Comparison of ENCODE assay signal across 9 cellular contexts in the genomic region with DNA sequence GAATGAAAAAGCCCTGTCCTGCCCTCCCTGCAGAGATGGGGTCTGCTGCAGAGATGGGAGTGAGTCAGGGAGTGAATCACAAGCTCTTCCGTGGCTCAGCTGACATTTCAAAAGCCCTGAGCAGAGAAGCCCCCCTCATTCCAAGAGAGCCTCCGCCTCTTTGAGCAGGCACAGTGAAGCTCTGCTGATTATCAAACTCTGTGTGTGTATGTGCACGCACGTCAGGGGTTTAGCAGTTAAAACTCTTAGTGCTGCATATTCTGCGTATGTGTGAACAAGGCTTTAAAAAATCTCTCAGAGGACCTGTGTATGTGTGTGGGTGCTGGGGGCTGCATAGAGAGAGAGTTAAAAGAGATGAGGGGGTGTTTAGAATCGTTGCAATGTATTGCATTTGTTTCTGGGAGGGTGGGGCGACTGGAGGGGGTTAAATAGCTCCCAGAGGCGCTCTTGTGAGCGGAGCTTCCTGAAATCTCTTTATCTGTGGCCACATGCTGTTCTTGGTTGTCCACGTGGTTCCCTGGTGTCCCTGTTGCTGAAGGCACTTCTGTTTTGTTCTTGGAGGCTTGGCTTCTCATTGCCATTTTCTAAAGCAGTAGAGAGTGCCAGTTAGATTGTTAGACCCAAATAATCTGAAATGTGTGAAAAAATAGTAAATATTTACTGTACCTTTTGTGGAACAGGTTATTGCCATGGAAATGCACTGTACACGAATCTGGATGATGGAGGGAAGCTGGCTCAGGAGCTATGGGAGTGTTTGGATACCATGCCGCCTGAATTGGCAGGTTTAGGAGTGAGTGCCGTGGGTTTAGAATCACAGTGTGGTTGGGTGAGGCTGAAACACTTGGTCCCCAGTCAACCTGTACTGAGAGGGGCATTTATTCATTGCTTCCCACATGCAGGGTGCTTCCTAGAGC.
DNase-seq lines count a peak whose midpoint lies in the region; ATAC-seq and TF ChIP-seq lines count a peak whose summit lies in the region.
"Had no signal": no experiment of that assay in that cellular context is flagged by ENCODE, and none has a peak within 500 bp of the region (broad histone marks: within the 10 kb centered on the region; RNA-seq: fewer than 3 reads in every experiment).

No MANE protein-coding gene starts in this region.

- H2AK5ac ChIP-seq in mesenchymal stem cell (ENCODE audit: low read length, severe bottlenecking), result no peak overlapping the region

- H4K8ac ChIP-seq in mesenchymal stem cell (ENCODE audit: low read length), result no peak overlapping the region

- no peak for TF ChIP-seq POLR2A in vagina (IDR thresholded peaks at IDR 0.05)

- H2AFZ ChIP-seq in mesenchymal stem cell (ENCODE audit: low read depth, low read length), result no peak overlapping the region

- peak overlapping the region in 1 of 2 experiments; percentile 14 for H3K4me3 ChIP-seq in mesenchymal stem cell (ENCODE audit: insufficient read depth in 1 of 2, low read depth in 1 of 2, low read length in 2 of 2)
- H3K4me3 ChIP-seq in vagina, result no peak overlapping the region
- H3K4me3 ChIP-seq in Caco-2 (ENCODE audit: low read depth, low read length), result no peak overlapping the region
- H3K4me3 ChIP-seq: GM12878 had no signal

- ATAC-seq in HG03039 (IDR thresholded peaks at IDR 0.05; ENCODE audit: unreplicated experiment) (no peak), GM21717 (IDR thresholded peaks at IDR 0.05; ENCODE audit: unreplicated experiment) (no peak)
- ATAC-seq: GM12878 had no signal

- H2BK12ac ChIP-seq in mesenchymal stem cell (ENCODE audit: low read length in 2 of 2), result no peak overlapping the region

- TF ChIP-seq CTCF in CD14-positive monocyte (IDR thresholded peaks at IDR 0.05), result no peak
- TF ChIP-seq CTCF in vagina (IDR thresholded peaks at IDR 0.05), result no peak
- no peak for TF ChIP-seq CTCF in Caco-2 (IDR thresholded peaks at IDR 0.05; ENCODE audit: insufficient read depth in 1 of 2, low read depth in 1 of 2, low read length in 1 of 2, severe bottlenecking in 1 of 2, unreplicated experiment in 1 of 2)

- H3K36me3 ChIP-seq in mesenchymal stem cell (ENCODE audit: control insufficient read depth in 1 of 2, insufficient read depth in 2 of 2, low read depth in 1 of 2, low read length in 2 of 2) (no peaks in the 10 kb centered on the region), vagina (no peaks in the 10 kb centered on the region), Caco-2 (ENCODE audit: control insufficient read depth, insufficient read depth, low read length) (no peaks in the 10 kb centered on the region)

- peak overlapping the region; percentile 74 to 92 (median 87) for H3K27ac Mint-ChIP-seq in CD14-positive monocyte
- peak overlapping the region; percentile 94 for H3K27ac Mint-ChIP-seq in activated naive CD8-positive, alpha-beta T cell
- no peak overlapping the region for H3K27ac Mint-ChIP-seq in Caco-2 (ENCODE audit: unreplicated experiment)

- 17% methylated on average over 13 of the region's 13 CpGs for WGBS in mesenchymal stem cell

- no peak overlapping the region for H4K91ac ChIP-seq in mesenchymal stem cell (ENCODE audit: low read length)

- H3K27me3 Mint-ChIP-seq in CD14-positive monocyte (ENCODE audit: low read depth in 3 of 3) (no peaks in the 10 kb centered on the region), Caco-2 (ENCODE audit: insufficient read depth, unreplicated experiment) (no peaks in the 10 kb centered on the region)
- H3K27me3 Mint-ChIP-seq in activated naive CD8-positive, alpha-beta T cell, result no peaks in the 10 kb centered on the region

- DNase-seq in CD14-positive monocyte (ENCODE audit: low spot score) (peak; percentile 75), NCI-H2227 treated with DMSO at 0.1 percent for 48 hours (lab: John Stamatoyannopoulos, UW) (peak; percentile 47), mesenchymal stem cell (no peak), vagina (ENCODE audit: extremely low spot score in 2 of 2) (no peak), Caco-2 (no peak)

- H3K23ac ChIP-seq in mesenchymal stem cell (ENCODE audit: low read length in 2 of 2), result no peak overlapping the region

- H3K27me3 ChIP-seq in mesenchymal stem cell (ENCODE audit: control insufficient read depth in 1 of 2, insufficient read depth in 1 of 2, low read length in 2 of 2) (no peaks in the 10 kb centered on the region), vagina (no peaks in the 10 kb centered on the region), Caco-2 (replicated peaks; ENCODE audit: control insufficient read depth, insufficient read depth, low read length) (no peaks in the 10 kb centered on the region)

- CTCF ChIA-PET in Caco-2 (lab: Charles Lee), result no interaction called here

- H3K18ac ChIP-seq in mesenchymal stem cell (ENCODE audit: low read depth in 1 of 2, low read length in 2 of 2), result no peak overlapping the region

- H3K9me3 Mint-ChIP-seq in CD14-positive monocyte (no peaks in the 10 kb centered on the region), Caco-2 (ENCODE audit: unreplicated experiment) (no peaks in the 10 kb centered on the region)
- H3K9me3 Mint-ChIP-seq in activated naive CD8-positive, alpha-beta T cell (ENCODE audit: low read depth), result no peaks in the 10 kb centered on the region

- no peak overlapping the region for H2BK5ac ChIP-seq in mesenchymal stem cell (ENCODE audit: low read depth, low read length, poor library complexity, severe bottlenecking)

- no peak overlapping the region for H2BK120ac ChIP-seq in mesenchymal stem cell (ENCODE audit: low read depth, low read length)

- H3K4me1 Mint-ChIP-seq in CD14-positive monocyte (peaks cover 66% of the 10 kb centered on the region), Caco-2 (ENCODE audit: low read depth, unreplicated experiment) (no peaks in the 10 kb centered on the region)
- H3K4me1 Mint-ChIP-seq in activated naive CD8-positive, alpha-beta T cell (ENCODE audit: low read depth), result peaks cover 94% of the 10 kb centered on the region

- no peaks in the 10 kb centered on the region for H3K79me1 ChIP-seq in mesenchymal stem cell (replicated peaks; ENCODE audit: low read length, poor library complexity, severe bottlenecking)

- H3K36me3 Mint-ChIP-seq in CD14-positive monocyte, result peaks cover 28% of the 10 kb centered on the region in 2 donors
- peaks cover 3% of the 10 kb centered on the region for H3K36me3 Mint-ChIP-seq in activated naive CD8-positive, alpha-beta T cell
- no peaks in the 10 kb centered on the region for H3K36me3 Mint-ChIP-seq in Caco-2 (ENCODE audit: insufficient read depth, unreplicated experiment)

- no peak overlapping the region for H3K14ac ChIP-seq in mesenchymal stem cell (ENCODE audit: low read length in 2 of 2)

- no peak overlapping the region for H2BK15ac ChIP-seq in mesenchymal stem cell (ENCODE audit: low read depth, poor library complexity, severe bottlenecking)

- POLR2A ChIA-PET in Caco-2 (lab: Charles Lee), result no interaction called here

- no peak overlapping the region for H3K4me2 ChIP-seq in mesenchymal stem cell (ENCODE audit: low read length, poor library complexity, severe bottlenecking)

- H3K27ac ChIP-seq in mesenchymal stem cell (ENCODE audit: low read length, poor library complexity, severe bottlenecking) (no peak overlapping the region), vagina (peak overlapping the region; percentile 20)

- intact Hi-C loops in CD14-positive monocyte (cut with micrococcal nuclease), result loop anchor here in 1 of 2 donors (5.0 kb wide), 2 partner anchors 60 to 95 kb away; no protein-coding TSS in a partner anchor
- intact Hi-C loops in vagina (cut with DNase I), result no loop called here
- intact Hi-C loops in Caco-2 (cut with micrococcal nuclease; ENCODE audit: unreplicated experiment), result no loop called here

- no peak overlapping the region for H3K4ac ChIP-seq in mesenchymal stem cell (ENCODE audit: low read depth in 1 of 2, low read length in 2 of 2)

- H3K9me3 ChIP-seq in mesenchymal stem cell (ENCODE audit: control insufficient read depth, low read length) (no peaks in the 10 kb centered on the region), vagina (no peaks in the 10 kb centered on the region), Caco-2 (no peaks in the 10 kb centered on the region)

- no TSS peak for BruUV-seq in Caco-2 (replicated peaks; lab: Mats Ljungman, UMichigan)

- peak overlapping the region; percentile 44 for H3K9ac ChIP-seq in mesenchymal stem cell (ENCODE audit: low read length)

- peak overlapping the region; percentile 54 to 79 for H3K4me3 Mint-ChIP-seq in CD14-positive monocyte
- peak overlapping the region; percentile 85 for H3K4me3 Mint-ChIP-seq in activated naive CD8-positive, alpha-beta T cell
- H3K4me3 Mint-ChIP-seq in Caco-2 (ENCODE audit: unreplicated experiment), result no peak overlapping the region

- no peaks in the 10 kb centered on the region for H3K4me1 ChIP-seq in mesenchymal stem cell (ENCODE audit: control insufficient read depth, insufficient read depth, low read depth, low read length)
- peaks cover 9% of the 10 kb centered on the region for H3K4me1 ChIP-seq in vagina
- H3K4me1 ChIP-seq in Caco-2, result no peaks in the 10 kb centered on the region

Comparison
In these comparisons a context has a peak if more than half of its experiments do, and no peak if none do; other contexts are left out.
1. DNase-seq: peak in CD14-positive monocyte (single experiment) and NCI-H2227 treated with DMSO at 0.1 percent for 48 hours (single experiment); none in mesenchymal stem cell (single experiment), vagina (0 of 2) and Caco-2 (0 of 2).